Comparison of ENCODE assay signal across 15 cellular contexts in the genomic region with DNA sequence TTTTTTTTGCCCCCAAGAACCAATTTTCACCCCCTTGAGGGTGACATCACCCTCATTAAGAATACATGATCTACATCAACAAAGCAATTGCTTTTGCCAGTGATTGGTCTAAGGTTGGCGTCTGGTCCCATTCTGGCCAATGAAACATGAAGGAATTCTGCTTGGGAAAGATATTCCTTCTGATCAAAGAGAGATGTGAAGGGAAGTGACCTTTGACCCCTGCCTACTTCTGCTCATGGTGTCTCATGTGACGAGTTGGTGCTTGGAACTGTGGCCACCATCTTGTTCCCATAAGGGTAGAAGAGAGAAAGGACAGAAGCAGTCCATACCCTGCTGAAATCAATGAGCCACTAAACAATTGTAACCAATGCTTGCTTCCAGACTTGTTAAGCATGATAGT.
"Had no signal": no experiment of that assay in that cellular context is flagged by ENCODE, and none has a peak within 500 bp of the region (broad histone marks: within the 10 kb centered on the region; RNA-seq: fewer than 3 reads in every experiment).

No MANE protein-coding gene starts in this region.

- H3K4me1 ChIP-seq: body of pancreas, left ventricle myocardium inferior, prostate gland had no signal

- DNase-seq: activated CD4-positive, alpha-beta T cell treated with anti-CD3 and anti-CD28 coated beads for 4 hours; activated naive CD4-positive, alpha-beta T cell treated with Interleukin-2 at 50 U/mL for 16 hours; activated T-cell treated with anti-CD3 and anti-CD28 coated beads for 4 hours; amniotic stem cell; cortex of kidney; effector CD4-positive, alpha-beta T cell; foreskin fibroblast; hypothalamus; left ventricle myocardium inferior; right cardiac atrium; small intestine had no signal

- H3K9me3 ChIP-seq: body of pancreas, prostate gland, thoracic aorta had no signal

- H3K27me3 ChIP-seq: body of pancreas had no signal

- H3K27ac ChIP-seq: body of pancreas, left ventricle myocardium inferior, prostate gland, SK-N-MC, thoracic aorta had no signal

- ATAC-seq: body of pancreas, right cardiac atrium had no signal

- H3K36me3 ChIP-seq: left ventricle myocardium inferior, prostate gland, thoracic aorta had no signal

- H3K4me3 ChIP-seq: body of pancreas, left ventricle myocardium inferior, prostate gland, SK-N-MC, thoracic aorta had no signal
